1 cellular context compared by ENCODE assay signal in the genomic region with DNA sequence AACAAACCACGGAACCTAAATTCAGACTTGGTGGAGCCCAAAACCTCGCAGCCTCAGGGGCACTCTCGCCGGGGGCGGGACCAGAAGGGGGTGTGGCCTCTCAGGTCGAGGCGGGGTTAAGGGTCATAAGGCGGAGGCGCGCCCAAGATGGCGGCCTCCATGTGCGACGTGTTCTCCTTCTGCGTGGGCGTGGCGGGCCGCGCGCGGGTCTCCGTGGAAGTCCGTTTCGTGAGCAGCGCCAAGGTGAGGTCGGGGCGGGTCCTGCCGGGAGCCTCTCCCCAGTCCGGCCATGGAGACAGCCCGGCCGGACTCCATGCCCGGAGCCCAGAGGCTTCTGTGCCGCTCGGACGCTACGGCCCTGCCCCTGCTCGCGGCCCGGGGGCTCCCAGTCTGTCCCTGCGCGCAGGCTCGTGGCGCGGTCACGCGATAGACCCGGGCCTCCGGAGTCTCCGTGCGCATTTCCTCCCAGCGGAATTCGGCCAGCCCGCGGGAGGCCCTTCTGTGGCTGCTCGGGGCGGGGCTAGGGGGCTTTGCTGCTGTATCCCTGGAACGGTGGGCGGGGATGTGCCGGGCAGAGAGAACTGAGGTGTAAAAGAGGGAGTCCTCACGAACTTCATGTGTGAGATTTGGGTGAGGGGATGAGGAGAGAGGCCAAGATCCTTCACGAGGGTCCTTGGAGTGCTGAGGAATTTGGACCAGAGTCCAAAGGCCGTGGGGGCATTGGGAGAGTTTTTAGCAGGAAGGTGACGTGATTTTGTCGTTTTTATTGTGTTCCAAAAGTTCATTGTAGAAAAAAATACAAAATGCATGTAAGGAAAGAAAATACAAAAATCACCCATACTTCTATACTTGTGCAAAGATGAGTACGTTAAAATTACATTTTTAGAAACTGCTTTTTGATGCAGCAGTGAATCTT.
TF ChIP-seq lines count a peak whose summit lies in the region.

A gene (plus strand): TSS at position 126 of the 916 bp plus-strand sequence. CDS start 22 bp downstream, at position 148.

TF ChIP-seq in HepG2, 621 proteins besides CTCF, POLR2A, EP300 and RAD21 (continued from another document and continues in another):
- TF ChIP-seq, protein P1, sequence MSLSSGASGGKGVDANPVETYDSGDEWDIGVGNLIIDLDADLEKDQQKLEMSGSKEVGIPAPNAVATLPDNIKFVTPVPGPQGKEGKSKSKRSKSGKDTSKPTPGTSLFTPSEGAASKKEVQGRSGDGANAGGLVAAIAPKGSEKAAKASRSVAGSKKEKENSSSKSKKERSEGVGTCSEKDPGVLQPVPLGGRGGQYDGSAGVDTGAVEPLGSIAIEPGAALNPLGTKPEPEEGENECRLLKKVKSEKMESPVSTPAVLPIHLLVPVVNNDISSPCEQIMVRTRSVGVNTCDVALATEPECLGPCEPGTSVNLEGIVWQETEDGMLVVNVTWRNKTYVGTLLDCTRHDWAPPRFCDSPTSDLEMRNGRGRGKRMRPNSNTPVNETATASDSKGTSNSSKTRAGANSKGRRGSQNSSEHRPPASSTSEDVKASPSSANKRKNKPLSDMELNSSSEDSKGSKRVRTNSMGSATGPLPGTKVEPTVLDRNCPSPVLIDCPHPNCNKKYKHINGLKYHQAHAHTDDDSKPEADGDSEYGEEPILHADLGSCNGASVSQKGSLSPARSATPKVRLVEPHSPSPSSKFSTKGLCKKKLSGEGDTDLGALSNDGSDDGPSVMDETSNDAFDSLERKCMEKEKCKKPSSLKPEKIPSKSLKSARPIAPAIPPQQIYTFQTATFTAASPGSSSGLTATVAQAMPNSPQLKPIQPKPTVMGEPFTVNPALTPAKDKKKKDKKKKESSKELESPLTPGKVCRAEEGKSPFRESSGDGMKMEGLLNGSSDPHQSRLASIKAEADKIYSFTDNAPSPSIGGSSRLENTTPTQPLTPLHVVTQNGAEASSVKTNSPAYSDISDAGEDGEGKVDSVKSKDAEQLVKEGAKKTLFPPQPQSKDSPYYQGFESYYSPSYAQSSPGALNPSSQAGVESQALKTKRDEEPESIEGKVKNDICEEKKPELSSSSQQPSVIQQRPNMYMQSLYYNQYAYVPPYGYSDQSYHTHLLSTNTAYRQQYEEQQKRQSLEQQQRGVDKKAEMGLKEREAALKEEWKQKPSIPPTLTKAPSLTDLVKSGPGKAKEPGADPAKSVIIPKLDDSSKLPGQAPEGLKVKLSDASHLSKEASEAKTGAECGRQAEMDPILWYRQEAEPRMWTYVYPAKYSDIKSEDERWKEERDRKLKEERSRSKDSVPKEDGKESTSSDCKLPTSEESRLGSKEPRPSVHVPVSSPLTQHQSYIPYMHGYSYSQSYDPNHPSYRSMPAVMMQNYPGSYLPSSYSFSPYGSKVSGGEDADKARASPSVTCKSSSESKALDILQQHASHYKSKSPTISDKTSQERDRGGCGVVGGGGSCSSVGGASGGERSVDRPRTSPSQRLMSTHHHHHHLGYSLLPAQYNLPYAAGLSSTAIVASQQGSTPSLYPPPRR (CRISPR knock-in tag; IDR thresholded peaks at IDR 0.05; ENCODE audit: borderline replicate concordance): peak; percentile 60
- TF ChIP-seq ZNF614 (CRISPR knock-in tag; IDR thresholded peaks at IDR 0.05; ENCODE audit: borderline replicate concordance) (peak; percentile 14; the same call in 1 of the 2 replicates), ESRRA (CRISPR knock-in tag; IDR thresholded peaks at IDR 0.05; ENCODE audit: low read depth) (peak; percentile 26; the same call in 1 of the 2 replicates), KDM1A (CRISPR knock-in tag; IDR thresholded peaks at IDR 0.05) (no peak), MYC (CRISPR knock-in tag; IDR thresholded peaks at IDR 0.05; ENCODE audit: borderline replicate concordance) (peak; percentile 99), ZNF138 (CRISPR knock-in tag; IDR thresholded peaks at IDR 0.05; ENCODE audit: low read depth) (0 out of 2 replicates have a peak, but pooled peaks have one; percentile 40), CREB1 (IDR thresholded peaks at IDR 0.05) (0 out of 2 replicates have a peak, but pooled peaks have one; percentile 16), CREB1 (CRISPR knock-in tag; IDR thresholded peaks at IDR 0.05) (no peak), CBX1 (IDR thresholded peaks at IDR 0.05; ENCODE audit: low read depth) (peak; percentile 66), FOXK2 (IDR thresholded peaks at IDR 0.05) (no peak), ZNF607 (CRISPR knock-in tag; IDR thresholded peaks at IDR 0.05; ENCODE audit: borderline replicate concordance) (peak; percentile 95), ZNF672 (CRISPR knock-in tag; IDR thresholded peaks at IDR 0.05) (no peak), HDAC2 (CRISPR knock-in tag; IDR thresholded peaks at IDR 0.05) (peak; percentile 76), ZBTB8A (CRISPR knock-in tag; IDR thresholded peaks at IDR 0.05; ENCODE audit: borderline replicate concordance, low read depth) (no peak; the same call in 1 of the 2 replicates), TMF1 (CRISPR knock-in tag; IDR thresholded peaks at IDR 0.05; ENCODE audit: low read depth) (0 out of 2 replicates have a peak, but pooled peaks have one; percentile 9), ZNF33B (CRISPR knock-in tag; IDR thresholded peaks at IDR 0.05) (peak; percentile 39; the same call in 1 of the 2 replicates), MIXL1 (CRISPR knock-in tag; IDR thresholded peaks at IDR 0.05) (no peak), ZNF282 (IDR thresholded peaks at IDR 0.05; ENCODE audit: partially characterized antibody) (no peak), SYNCRIP (IDR thresholded peaks at IDR 0.05; ENCODE audit: insufficient read depth, low read depth, low read length) (no peak), NFKBIZ (CRISPR knock-in tag; IDR thresholded peaks at IDR 0.05) (no peak), NFATC3 (CRISPR knock-in tag; IDR thresholded peaks at IDR 0.05) (0 out of 2 replicates have a peak, but pooled peaks have one; percentile 70), RAD51 (IDR thresholded peaks at IDR 0.05; ENCODE audit: borderline replicate concordance) (no peak), ZNF652 (CRISPR knock-in tag; IDR thresholded peaks at IDR 0.05; ENCODE audit: borderline replicate concordance, low read depth) (no peak), NKX3-1 (CRISPR knock-in tag; IDR thresholded peaks at IDR 0.05) (peak; percentile 74)
- TF ChIP-seq, protein P2, sequence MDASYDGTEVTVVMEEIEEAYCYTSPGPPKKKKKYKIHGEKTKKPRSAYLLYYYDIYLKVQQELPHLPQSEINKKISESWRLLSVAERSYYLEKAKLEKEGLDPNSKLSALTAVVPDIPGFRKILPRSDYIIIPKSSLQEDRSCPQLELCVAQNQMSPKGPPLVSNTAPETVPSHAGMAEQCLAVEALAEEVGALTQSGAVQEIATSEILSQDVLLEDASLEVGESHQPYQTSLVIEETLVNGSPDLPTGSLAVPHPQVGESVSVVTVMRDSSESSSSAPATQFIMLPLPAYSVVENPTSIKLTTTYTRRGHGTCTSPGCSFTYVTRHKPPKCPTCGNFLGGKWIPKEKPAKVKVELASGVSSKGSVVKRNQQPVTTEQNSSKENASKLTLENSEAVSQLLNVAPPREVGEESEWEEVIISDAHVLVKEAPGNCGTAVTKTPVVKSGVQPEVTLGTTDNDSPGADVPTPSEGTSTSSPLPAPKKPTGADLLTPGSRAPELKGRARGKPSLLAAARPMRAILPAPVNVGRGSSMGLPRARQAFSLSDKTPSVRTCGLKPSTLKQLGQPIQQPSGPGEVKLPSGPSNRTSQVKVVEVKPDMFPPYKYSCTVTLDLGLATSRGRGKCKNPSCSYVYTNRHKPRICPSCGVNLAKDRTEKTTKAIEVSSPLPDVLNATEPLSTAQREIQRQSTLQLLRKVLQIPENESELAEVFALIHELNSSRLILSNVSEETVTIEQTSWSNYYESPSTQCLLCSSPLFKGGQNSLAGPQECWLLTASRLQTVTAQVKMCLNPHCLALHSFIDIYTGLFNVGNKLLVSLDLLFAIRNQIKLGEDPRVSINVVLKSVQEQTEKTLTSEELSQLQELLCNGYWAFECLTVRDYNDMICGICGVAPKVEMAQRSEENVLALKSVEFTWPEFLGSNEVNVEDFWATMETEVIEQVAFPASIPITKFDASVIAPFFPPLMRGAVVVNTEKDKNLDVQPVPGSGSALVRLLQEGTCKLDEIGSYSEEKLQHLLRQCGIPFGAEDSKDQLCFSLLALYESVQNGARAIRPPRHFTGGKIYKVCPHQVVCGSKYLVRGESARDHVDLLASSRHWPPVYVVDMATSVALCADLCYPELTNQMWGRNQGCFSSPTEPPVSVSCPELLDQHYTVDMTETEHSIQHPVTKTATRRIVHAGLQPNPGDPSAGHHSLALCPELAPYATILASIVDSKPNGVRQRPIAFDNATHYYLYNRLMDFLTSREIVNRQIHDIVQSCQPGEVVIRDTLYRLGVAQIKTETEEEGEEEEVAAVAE (CRISPR knock-in tag; IDR thresholded peaks at IDR 0.05; ENCODE audit: borderline replicate concordance): peak; percentile 42; the same call in 1 of the 2 replicates
- TF ChIP-seq, protein P3, sequence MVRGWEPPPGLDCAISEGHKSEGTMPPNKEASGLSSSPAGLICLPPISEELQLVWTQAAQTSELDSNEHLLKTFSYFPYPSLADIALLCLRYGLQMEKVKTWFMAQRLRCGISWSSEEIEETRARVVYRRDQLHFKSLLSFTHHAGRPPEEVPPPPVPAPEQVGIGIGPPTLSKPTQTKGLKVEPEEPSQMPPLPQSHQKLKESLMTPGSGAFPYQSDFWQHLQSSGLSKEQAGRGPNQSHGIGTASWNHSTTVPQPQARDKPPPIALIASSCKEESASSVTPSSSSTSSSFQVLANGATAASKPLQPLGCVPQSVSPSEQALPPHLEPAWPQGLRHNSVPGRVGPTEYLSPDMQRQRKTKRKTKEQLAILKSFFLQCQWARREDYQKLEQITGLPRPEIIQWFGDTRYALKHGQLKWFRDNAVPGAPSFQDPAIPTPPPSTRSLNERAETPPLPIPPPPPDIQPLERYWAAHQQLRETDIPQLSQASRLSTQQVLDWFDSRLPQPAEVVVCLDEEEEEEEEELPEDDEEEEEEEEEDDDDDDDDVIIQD (CRISPR knock-in tag; IDR thresholded peaks at IDR 0.05; ENCODE audit: low read depth): no peak
- TF ChIP-seq, protein P4, sequence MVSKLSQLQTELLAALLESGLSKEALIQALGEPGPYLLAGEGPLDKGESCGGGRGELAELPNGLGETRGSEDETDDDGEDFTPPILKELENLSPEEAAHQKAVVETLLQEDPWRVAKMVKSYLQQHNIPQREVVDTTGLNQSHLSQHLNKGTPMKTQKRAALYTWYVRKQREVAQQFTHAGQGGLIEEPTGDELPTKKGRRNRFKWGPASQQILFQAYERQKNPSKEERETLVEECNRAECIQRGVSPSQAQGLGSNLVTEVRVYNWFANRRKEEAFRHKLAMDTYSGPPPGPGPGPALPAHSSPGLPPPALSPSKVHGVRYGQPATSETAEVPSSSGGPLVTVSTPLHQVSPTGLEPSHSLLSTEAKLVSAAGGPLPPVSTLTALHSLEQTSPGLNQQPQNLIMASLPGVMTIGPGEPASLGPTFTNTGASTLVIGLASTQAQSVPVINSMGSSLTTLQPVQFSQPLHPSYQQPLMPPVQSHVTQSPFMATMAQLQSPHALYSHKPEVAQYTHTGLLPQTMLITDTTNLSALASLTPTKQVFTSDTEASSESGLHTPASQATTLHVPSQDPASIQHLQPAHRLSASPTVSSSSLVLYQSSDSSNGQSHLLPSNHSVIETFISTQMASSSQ (IDR thresholded peaks at IDR 0.05; ENCODE audit: low read depth): no peak
- TF ChIP-seq, protein P4 (CRISPR knock-in tag; IDR thresholded peaks at IDR 0.05; ENCODE audit: borderline replicate concordance): peak; percentile 71
- TF ChIP-seq, protein P5, sequence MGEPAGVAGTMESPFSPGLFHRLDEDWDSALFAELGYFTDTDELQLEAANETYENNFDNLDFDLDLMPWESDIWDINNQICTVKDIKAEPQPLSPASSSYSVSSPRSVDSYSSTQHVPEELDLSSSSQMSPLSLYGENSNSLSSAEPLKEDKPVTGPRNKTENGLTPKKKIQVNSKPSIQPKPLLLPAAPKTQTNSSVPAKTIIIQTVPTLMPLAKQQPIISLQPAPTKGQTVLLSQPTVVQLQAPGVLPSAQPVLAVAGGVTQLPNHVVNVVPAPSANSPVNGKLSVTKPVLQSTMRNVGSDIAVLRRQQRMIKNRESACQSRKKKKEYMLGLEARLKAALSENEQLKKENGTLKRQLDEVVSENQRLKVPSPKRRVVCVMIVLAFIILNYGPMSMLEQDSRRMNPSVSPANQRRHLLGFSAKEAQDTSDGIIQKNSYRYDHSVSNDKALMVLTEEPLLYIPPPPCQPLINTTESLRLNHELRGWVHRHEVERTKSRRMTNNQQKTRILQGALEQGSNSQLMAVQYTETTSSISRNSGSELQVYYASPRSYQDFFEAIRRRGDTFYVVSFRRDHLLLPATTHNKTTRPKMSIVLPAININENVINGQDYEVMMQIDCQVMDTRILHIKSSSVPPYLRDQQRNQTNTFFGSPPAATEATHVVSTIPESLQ (CRISPR knock-in tag; conservative IDR thresholded peaks at IDR 0.05): no peak
- TF ChIP-seq, protein P6, sequence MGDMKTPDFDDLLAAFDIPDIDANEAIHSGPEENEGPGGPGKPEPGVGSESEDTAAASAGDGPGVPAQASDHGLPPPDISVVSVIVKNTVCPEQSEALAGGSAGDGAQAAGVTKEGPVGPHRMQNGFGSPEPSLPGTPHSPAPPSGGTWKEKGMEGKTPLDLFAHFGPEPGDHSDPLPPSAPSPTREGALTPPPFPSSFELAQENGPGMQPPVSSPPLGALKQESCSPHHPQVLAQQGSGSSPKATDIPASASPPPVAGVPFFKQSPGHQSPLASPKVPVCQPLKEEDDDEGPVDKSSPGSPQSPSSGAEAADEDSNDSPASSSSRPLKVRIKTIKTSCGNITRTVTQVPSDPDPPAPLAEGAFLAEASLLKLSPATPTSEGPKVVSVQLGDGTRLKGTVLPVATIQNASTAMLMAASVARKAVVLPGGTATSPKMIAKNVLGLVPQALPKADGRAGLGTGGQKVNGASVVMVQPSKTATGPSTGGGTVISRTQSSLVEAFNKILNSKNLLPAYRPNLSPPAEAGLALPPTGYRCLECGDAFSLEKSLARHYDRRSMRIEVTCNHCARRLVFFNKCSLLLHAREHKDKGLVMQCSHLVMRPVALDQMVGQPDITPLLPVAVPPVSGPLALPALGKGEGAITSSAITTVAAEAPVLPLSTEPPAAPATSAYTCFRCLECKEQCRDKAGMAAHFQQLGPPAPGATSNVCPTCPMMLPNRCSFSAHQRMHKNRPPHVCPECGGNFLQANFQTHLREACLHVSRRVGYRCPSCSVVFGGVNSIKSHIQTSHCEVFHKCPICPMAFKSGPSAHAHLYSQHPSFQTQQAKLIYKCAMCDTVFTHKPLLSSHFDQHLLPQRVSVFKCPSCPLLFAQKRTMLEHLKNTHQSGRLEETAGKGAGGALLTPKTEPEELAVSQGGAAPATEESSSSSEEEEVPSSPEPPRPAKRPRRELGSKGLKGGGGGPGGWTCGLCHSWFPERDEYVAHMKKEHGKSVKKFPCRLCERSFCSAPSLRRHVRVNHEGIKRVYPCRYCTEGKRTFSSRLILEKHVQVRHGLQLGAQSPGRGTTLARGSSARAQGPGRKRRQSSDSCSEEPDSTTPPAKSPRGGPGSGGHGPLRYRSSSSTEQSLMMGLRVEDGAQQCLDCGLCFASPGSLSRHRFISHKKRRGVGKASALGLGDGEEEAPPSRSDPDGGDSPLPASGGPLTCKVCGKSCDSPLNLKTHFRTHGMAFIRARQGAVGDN (CRISPR knock-in tag; IDR thresholded peaks at IDR 0.05): peak; percentile 92
